In genomic region chr1:32702599-32703478, GRCh38 we compare ENCODE assay signal across 8 cellular contexts. TPM values are rescaled to one million over a fixed set of nuclear protein-coding genes. Genes with fewer than 3 reads are reported as not detected.
DNase-seq lines count a peak whose midpoint lies in the region; ATAC-seq, FAIRE-seq and TF ChIP-seq lines count a peak whose summit lies in the region.

TSS of gene SYNC (minus strand) at chr1:32702770. CDS start at chr1:32702660, 110 bp downstream.

- peaks cover 0 to 15% (median 2%) of the 10 kb centered on the region in 4 donors for H3K4me1 Mint-ChIP-seq in CD4-positive, CD25-positive, alpha-beta regulatory T cell
- H3K4me1 Mint-ChIP-seq in activated naive CD8-positive, alpha-beta T cell treated with anti-CD3 and anti-CD28 coated beads, Interleukin-2, amount 10 ng/mL, durations not matched to agents 7 days and 5 days, result peaks cover 4% of the 10 kb centered on the region

- H3K36me3 ChIP-seq in CD4-positive, CD25-positive, alpha-beta regulatory T cell (ENCODE audit: control insufficient read depth, insufficient read depth, low read length), result no peaks in the 10 kb centered on the region
- H3K36me3 ChIP-seq in osteoblast (ENCODE audit: insufficient read depth, low read length), result peaks cover 4% of the 10 kb centered on the region

- no peaks in the 10 kb centered on the region for H3K36me3 Mint-ChIP-seq in CD4-positive, CD25-positive, alpha-beta regulatory T cell
- H3K36me3 Mint-ChIP-seq in activated naive CD8-positive, alpha-beta T cell treated with anti-CD3 and anti-CD28 coated beads, Interleukin-2, amount 10 ng/mL, durations not matched to agents 7 days and 5 days, result no peaks in the 10 kb centered on the region

- ATAC-seq in CD4-positive, CD25-positive, alpha-beta regulatory T cell (ENCODE audit: low read depth in 2 of 2), result no peak
- peak; percentile 69 for ATAC-seq in activated naive CD8-positive, alpha-beta T cell treated with anti-CD3 and anti-CD28 coated beads, Interleukin-2, amount 10 ng/mL, durations not matched to agents 7 days and 5 days (ENCODE audit: low read depth)
- ATAC-seq in GM21447 (IDR thresholded peaks at IDR 0.05; ENCODE audit: unreplicated experiment), result no peak

- H3K27ac ChIP-seq in CD4-positive, CD25-positive, alpha-beta regulatory T cell (ENCODE audit: insufficient read depth, low read length, poor library complexity, severe bottlenecking), result no peak within 1 kb of the TSS
- H3K27ac ChIP-seq in osteoblast (ENCODE audit: low read depth, low read length), result peak within 1 kb of the TSS; percentile 97

- peak in 1 of 3 donors; percentile 29 for DNase-seq in CD4-positive, CD25-positive, alpha-beta regulatory T cell
- peak; percentile 52 for DNase-seq in HTR-8/SVneo (ENCODE audit: insufficient read length, low spot score)
- DNase-seq in activated naive CD8-positive, alpha-beta T cell treated with anti-CD3 and anti-CD28 coated beads, Interleukin-2, amount 10 ng/mL, durations not matched to agents 7 days and 5 days, result no peak
- peak in 24 of 42 donors; percentile 16 to 67 (median 36) for DNase-seq in head of caudate nucleus
- peak; percentile 98 for DNase-seq in osteoblast (ENCODE audit: insufficient read length, low spot score, missing footprints)
- no peak for DNase-seq in NCI-H2196 (lab: John Stamatoyannopoulos, UW; ENCODE audit: unreplicated experiment)
- no peak for DNase-seq in pons (ENCODE audit: low spot score)

- peaks cover 48% of the 10 kb centered on the region for H3K79me2 ChIP-seq in osteoblast (ENCODE audit: insufficient read depth, low read length)

- no peak within 1 kb of the TSS for H3K4me3 ChIP-seq in CD4-positive, CD25-positive, alpha-beta regulatory T cell (ENCODE audit: low read depth, low read length)
- peak within 1 kb of the TSS; percentile 76 for H3K4me3 ChIP-seq in osteoblast (ENCODE audit: insufficient read depth, low read length)

- H3K9me3 Mint-ChIP-seq in CD4-positive, CD25-positive, alpha-beta regulatory T cell, result no peaks in the 10 kb centered on the region
- no peaks in the 10 kb centered on the region for H3K9me3 Mint-ChIP-seq in activated naive CD8-positive, alpha-beta T cell treated with anti-CD3 and anti-CD28 coated beads, Interleukin-2, amount 10 ng/mL, durations not matched to agents 7 days and 5 days

- H3K4me2 ChIP-seq in osteoblast (ENCODE audit: insufficient read depth, low read length), result peak within 1 kb of the TSS; percentile 97

- H3K27me3 Mint-ChIP-seq in CD4-positive, CD25-positive, alpha-beta regulatory T cell, result peaks cover 62% of the 10 kb centered on the region
- H3K27me3 Mint-ChIP-seq in activated naive CD8-positive, alpha-beta T cell treated with anti-CD3 and anti-CD28 coated beads, Interleukin-2, amount 10 ng/mL, durations not matched to agents 7 days and 5 days, result peaks cover 45% of the 10 kb centered on the region

- FAIRE-seq in HTR-8/SVneo (lab: Jason Lieb, UNC), result no peak

- POLR2A ChIA-PET in activated naive CD8-positive, alpha-beta T cell treated with anti-CD3 and anti-CD28 coated beads, Interleukin-2, amount 10 ng/mL, durations not matched to agents 7 days and 5 days (lab: Charles Lee), result interaction anchor here (0.6 to 0.8 kb wide), 2 partner anchors 13 to 114 kb away, joined by 3 to 5 read pairs; partner anchors contain the start of genes S100PBP and YARS1

- H3K4me1 ChIP-seq in CD4-positive, CD25-positive, alpha-beta regulatory T cell (ENCODE audit: control insufficient read depth, insufficient read depth, low read length, poor library complexity, severe bottlenecking), result peaks cover 9% of the 10 kb centered on the region
- H3K4me1 ChIP-seq in osteoblast (ENCODE audit: insufficient read depth, low read length), result peaks cover 41% of the 10 kb centered on the region

- peaks cover 12% of the 10 kb centered on the region for H3K27me3 ChIP-seq in CD4-positive, CD25-positive, alpha-beta regulatory T cell (ENCODE audit: control insufficient read depth, insufficient read depth, low read length)
- no peaks in the 10 kb centered on the region for H3K27me3 ChIP-seq in osteoblast (ENCODE audit: insufficient read depth, low read length)

- no peaks in the 10 kb centered on the region for H3K9me3 ChIP-seq in CD4-positive, CD25-positive, alpha-beta regulatory T cell (ENCODE audit: control insufficient read depth in 2 of 2, low read length in 2 of 2)
- no peaks in the 10 kb centered on the region for H3K9me3 ChIP-seq in osteoblast (ENCODE audit: low read depth, low read length)

- H3K4me3 Mint-ChIP-seq in CD4-positive, CD25-positive, alpha-beta regulatory T cell, result peak within 1 kb of the TSS in 3 of 4 donors; percentile 11 to 59 (median 56)
- peak within 1 kb of the TSS; percentile 45 for H3K4me3 Mint-ChIP-seq in activated naive CD8-positive, alpha-beta T cell treated with anti-CD3 and anti-CD28 coated beads, Interleukin-2, amount 10 ng/mL, durations not matched to agents 7 days and 5 days

- peak within 1 kb of the TSS in 1 of 3 donors; percentile 18 for H3K27ac Mint-ChIP-seq in CD4-positive, CD25-positive, alpha-beta regulatory T cell
- H3K27ac Mint-ChIP-seq in activated naive CD8-positive, alpha-beta T cell treated with anti-CD3 and anti-CD28 coated beads, Interleukin-2, amount 10 ng/mL, durations not matched to agents 7 days and 5 days, result no peak within 1 kb of the TSS

- TF ChIP-seq CTCF in osteoblast (IDR thresholded peaks at IDR 0.05; ENCODE audit: extremely low read depth, low read depth, low read length), result no peak

- H2AFZ ChIP-seq in osteoblast (ENCODE audit: low read length), result peak within 1 kb of the TSS; percentile 74

- intact Hi-C loops in head of caudate nucleus (cut with DNase I), result no loop called here

- H4K20me1 ChIP-seq in osteoblast (ENCODE audit: insufficient read depth, low read length), result peaks cover 21% of the 10 kb centered on the region

RNA-seq across cellular contexts. Expression of gene SYNC, which starts in this region (rescaled TPM):
- total RNA-seq in CD4-positive, CD25-positive, alpha-beta regulatory T cell, result not detected
- not detected for polyA plus RNA-seq in CD4-positive, CD25-positive, alpha-beta regulatory T cell
- not detected for total RNA-seq in activated naive CD8-positive, alpha-beta T cell treated with anti-CD3 and anti-CD28 coated beads, Interleukin-2, amount 10 ng/mL, durations not matched to agents 7 days and 5 days
- 129 and 139 TPM in 2 replicates for total RNA-seq in osteoblast

Comparison
In these comparisons a context has a peak if more than half of its experiments do, and no peak if none do; other contexts are left out.
1. RNA of gene SYNC (total RNA-seq): 129 to 139 TPM in osteoblast; not detected in CD4-positive, CD25-positive, alpha-beta regulatory T cell (single experiment) and not detected in activated naive CD8-positive, alpha-beta T cell treated with anti-CD3 and anti-CD28 coated beads, Interleukin-2, amount 10 ng/mL, durations not matched to agents 7 days and 5 days; every median in the first group is over 100 times any median in the second.
2. Peak in ATAC-seq in activated naive CD8-positive, alpha-beta T cell treated with anti-CD3 and anti-CD28 coated beads, Interleukin-2, amount 10 ng/mL, durations not matched to agents 7 days and 5 days; RNA of the gene not detected or under 1 TPM.
3. DNase-seq: peak in HTR-8/SVneo (single experiment), head of caudate nucleus (24 of 42) and osteoblast (single experiment); none in activated naive CD8-positive, alpha-beta T cell treated with anti-CD3 and anti-CD28 coated beads, Interleukin-2, amount 10 ng/mL, durations not matched to agents 7 days and 5 days (single experiment), NCI-H2196 (single experiment) and pons (single experiment).